Comparison of ENCODE assay signal across 24 cellular contexts in the genomic region with DNA sequence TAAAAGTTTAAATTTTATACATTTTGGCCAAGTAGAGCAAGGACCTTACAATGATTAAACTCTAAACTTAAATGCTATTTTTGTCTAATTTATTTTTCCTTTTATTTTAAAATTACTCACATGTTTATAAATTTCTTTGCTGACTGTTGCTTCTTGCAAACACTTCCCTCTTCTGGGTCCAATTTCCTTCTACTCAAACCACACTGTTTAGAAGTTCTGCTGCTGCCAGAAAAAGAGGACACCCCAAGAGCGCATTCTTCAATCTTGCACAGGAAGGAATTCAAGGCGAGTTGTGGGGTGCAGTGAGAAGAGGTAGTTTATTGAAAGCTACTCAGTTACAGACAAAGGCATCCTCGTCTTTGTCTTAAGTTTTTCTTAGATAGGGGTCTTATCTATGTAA.
A peak's percentile ranks its signal among the peaks of the same experiment; 100 is the strongest.
DNase-seq lines count a peak whose midpoint lies in the region; ATAC-seq and TF ChIP-seq lines count a peak whose summit lies in the region.
"Had no signal": no experiment of that assay in that cellular context is flagged by ENCODE, and none has a peak within 500 bp of the region (broad histone marks: within the 10 kb centered on the region; RNA-seq: fewer than 3 reads in every experiment).

No MANE protein-coding gene starts in this region.

- DNase-seq in CD1c-positive myeloid dendritic cell (ENCODE audit: extremely low spot score) (peak; percentile 16), Kasumi-1 (lab: John Stamatoyannopoulos, UW) (peak; percentile 50 to 55), iris pigment epithelial cell (ENCODE audit: low read depth) (peak; percentile 57)
- no peak for DNase-seq in stimulated activated CD8-positive, alpha-beta memory T cell treated with anti-CD3 and anti-CD28 coated beads, Interleukin-4, amount 100 ng/mL, for 48 hours
- DNase-seq in stimulated activated CD4-positive, alpha-beta T cell treated with anti-CD3 and anti-CD28 coated beads, Interleukin-2, amount 100 ng/mL, for 48 hours: no peak
- DNase-seq: CD4-positive, alpha-beta memory T cell; DMS 273 treated with DMSO at 0.1 percent for 48 hours; DMS79 treated with DMSO at 0.1 percent for 48 hours; GOT3; NCI-H1092; NCI-H1436 treated with DMSO at 0.1 percent for 48 hours; NCI-H2029; NCI-H226; NCI-H510A treated with DMSO at 0.1 percent for 48 hours; NCI-H748 treated with DMSO at 0.1 percent for 48 hours; NK-92 treated with Interleukin-12 subunit alpha and Interleukin-12 subunit beta, amount 100 ng/mL, for 24 hours; Peyer's patch had no signal

- TF ChIP-seq POLR2A in GM18505 (IDR thresholded peaks at IDR 0.05; ENCODE audit: borderline replicate concordance, extremely low read depth, insufficient read depth, insufficient read length): no peak

- ATAC-seq in HG03108 (IDR thresholded peaks at IDR 0.05; ENCODE audit: unreplicated experiment): no peak
- no peak for ATAC-seq in GM18505 (IDR thresholded peaks at IDR 0.05; ENCODE audit: unreplicated experiment)
- ATAC-seq: GM12878, HCT116 had no signal

- 0 out of 2 replicates have a peak overlapping the region, but pooled peaks have one; percentile 10 for H3K4me3 ChIP-seq in WI38 (ENCODE audit: low read depth, low read length)
- H3K4me3 ChIP-seq: BLaER1, GM12878, Peyer's patch, SJSA1 had no signal

- TF ChIP-seq CTCF in WI38 (IDR thresholded peaks at IDR 0.05; ENCODE audit: low read depth, low read length): no peak

Comparison
In these comparisons a context has a peak if more than half of its experiments do, and no peak if none do; other contexts are left out.
1. DNase-seq: peak in CD1c-positive myeloid dendritic cell (single experiment), Kasumi-1 (2 of 2) and iris pigment epithelial cell (single experiment); none in stimulated activated CD8-positive, alpha-beta memory T cell treated with anti-CD3 and anti-CD28 coated beads, Interleukin-4, amount 100 ng/mL, for 48 hours (single experiment) and stimulated activated CD4-positive, alpha-beta T cell treated with anti-CD3 and anti-CD28 coated beads, Interleukin-2, amount 100 ng/mL, for 48 hours (0 of 2).